ENCODE assay signal across 7 cellular contexts in genomic region chr16:53509906-53510703, GRCh38. TPM values are rescaled to one million over a fixed set of nuclear protein-coding genes. Genes with fewer than 3 reads are reported as not detected.
A peak's percentile ranks its signal among the peaks of the same experiment; 100 is the strongest.
DNase-seq lines count a peak whose midpoint lies in the region; ATAC-seq and TF ChIP-seq lines count a peak whose summit lies in the region.

No MANE protein-coding gene starts in this region.

- peaks cover 31% of the 10 kb centered on the region for H3K4me1 Mint-ChIP-seq in activated T-cell treated with anti-CD3 and anti-CD28 coated beads, Interleukin-2, amount 50 U/mL, for 24 hours (ENCODE audit: low read depth)
- peaks cover 5% of the 10 kb centered on the region for H3K4me1 Mint-ChIP-seq in nephron

- H3K9ac ChIP-seq in ES-I3 (ENCODE audit: low read depth, low read length) (peak overlapping the region; percentile 10; the same call in 1 of the 2 replicates), fibroblast of lung (ENCODE audit: insufficient read depth, low read length) (no peak overlapping the region)

- H3K27ac Mint-ChIP-seq in activated T-cell treated with anti-CD3 and anti-CD28 coated beads, Interleukin-2, amount 50 U/mL, for 24 hours = no peak overlapping the region
- H3K27ac Mint-ChIP-seq in nephron = peak overlapping the region; percentile 38 to 74 (median 45)

- no peaks in the 10 kb centered on the region for H3K79me2 ChIP-seq in fibroblast of lung (ENCODE audit: control insufficient read depth, insufficient read depth, low read length)

- TF ChIP-seq CTCF in fibroblast of lung (conservative IDR thresholded peaks at IDR 0.05 in 1 of 2, IDR thresholded peaks at IDR 0.05 in 1 of 2; ENCODE audit: low read depth in 1 of 2, low read length in 2 of 2) (peak; percentile 96 to 98), nephron (IDR thresholded peaks at IDR 0.05; ENCODE audit: unreplicated experiment in 3 of 3) (peak; percentile 94 to 95 (median 95)), upper lobe of right lung (IDR thresholded peaks at IDR 0.05) (peak; percentile 99)

- no peak overlapping the region for H3K27ac ChIP-seq in fibroblast of lung (ENCODE audit: insufficient read depth, low read length)
- peak overlapping the region; percentile 69 for H3K27ac ChIP-seq in upper lobe of right lung

- no peaks in the 10 kb centered on the region for H3K27me3 Mint-ChIP-seq in activated T-cell treated with anti-CD3 and anti-CD28 coated beads, Interleukin-2, amount 50 U/mL, for 24 hours
- no peaks in the 10 kb centered on the region for H3K27me3 Mint-ChIP-seq in nephron (ENCODE audit: low read depth)

- H3K36me3 ChIP-seq in ES-I3 (ENCODE audit: insufficient read depth, low read length) (no peaks in the 10 kb centered on the region), fibroblast of lung (ENCODE audit: control insufficient read depth, insufficient read depth, low read length) (no peaks in the 10 kb centered on the region), upper lobe of right lung (no peaks in the 10 kb centered on the region)

- H3K27me3 ChIP-seq in fibroblast of lung (ENCODE audit: control insufficient read depth, insufficient read depth, low read length) (no peaks in the 10 kb centered on the region), upper lobe of right lung (no peaks in the 10 kb centered on the region)

- H3K4me3 Mint-ChIP-seq in activated T-cell treated with anti-CD3 and anti-CD28 coated beads, Interleukin-2, amount 50 U/mL, for 24 hours = peak overlapping the region; percentile 18
- H3K4me3 Mint-ChIP-seq in nephron = peak overlapping the region in 1 of 3 experiments; percentile 15

- H3K36me3 Mint-ChIP-seq in activated T-cell treated with anti-CD3 and anti-CD28 coated beads, Interleukin-2, amount 50 U/mL, for 24 hours (ENCODE audit: low read depth) = peaks cover 3% of the 10 kb centered on the region
- H3K36me3 Mint-ChIP-seq in nephron (ENCODE audit: low read depth) = no peaks in the 10 kb centered on the region

- H2AFZ ChIP-seq in fibroblast of lung (ENCODE audit: low read length) = peak overlapping the region; percentile 95

- H4K20me1 ChIP-seq in fibroblast of lung (ENCODE audit: control insufficient read depth, extremely low read depth, insufficient read depth, low read length) = no peaks in the 10 kb centered on the region

- H3K4me3 ChIP-seq in fibroblast of lung (replicated peaks in 1 of 4; ENCODE audit: control extremely low read depth in 1 of 4, insufficient read depth in 1 of 4, low read depth in 3 of 4, low read length in 4 of 4) (no peak overlapping the region), upper lobe of right lung (peak overlapping the region; percentile 14)

- H3K9me3 Mint-ChIP-seq in activated T-cell treated with anti-CD3 and anti-CD28 coated beads, Interleukin-2, amount 50 U/mL, for 24 hours = peaks cover 3% of the 10 kb centered on the region
- peaks cover 6% of the 10 kb centered on the region for H3K9me3 Mint-ChIP-seq in nephron

- DNase-seq in NCI-H69 (lab: John Stamatoyannopoulos, UW) (peak; percentile 60), fibroblast of lung (ENCODE audit: low read depth in 2 of 2) (peak; percentile 48 to 71), upper lobe of right lung (peak; percentile 78)
- DNase-seq in activated T-cell treated with anti-CD3 and anti-CD28 coated beads, Interleukin-2, amount 50 U/mL, for 24 hours = peak; percentile 73

- ATAC-seq in HG02610 (IDR thresholded peaks at IDR 0.05; ENCODE audit: unreplicated experiment) (peak; percentile 43), upper lobe of right lung (peak; percentile 86)

- H3K4me1 ChIP-seq in ES-I3 (ENCODE audit: insufficient read depth, low read length) = 0 out of 2 replicates have a peak, but pooled peaks cover 6% of the 10 kb centered on the region
- H3K4me1 ChIP-seq in fibroblast of lung (ENCODE audit: control insufficient read depth, extremely low read depth, insufficient read depth, low read length) = peaks cover 3% of the 10 kb centered on the region
- H3K4me1 ChIP-seq in upper lobe of right lung = peaks cover 12% of the 10 kb centered on the region

- peaks cover 3% of the 10 kb centered on the region for H3K9me3 ChIP-seq in ES-I3 (ENCODE audit: control insufficient read depth, insufficient read depth, low read length)
- H3K9me3 ChIP-seq in fibroblast of lung (ENCODE audit: control insufficient read depth, insufficient read depth, low read depth, low read length) = no peaks in the 10 kb centered on the region
- H3K9me3 ChIP-seq in upper lobe of right lung = no peaks in the 10 kb centered on the region

- intact Hi-C loops in upper lobe of right lung (cut with DNase I) = no loop called here

- peak overlapping the region; percentile 61 for H3K4me2 ChIP-seq in fibroblast of lung (ENCODE audit: extremely low read depth, insufficient read depth, low read length)

RNA-seq across cellular contexts. Expression of gene AKTIP, which starts 7.1 kb away (rescaled TPM):
- total RNA-seq in fibroblast of lung = 16.7 and 21.3 TPM in 2 replicates
- 23.2 and 28.0 TPM in 2 replicates for polyA plus RNA-seq in fibroblast of lung
- polyA plus RNA-seq in fibroblast of lung (2012) = 18.2 and 20.3 TPM in 2 replicates
- 2.1 and 8.1 TPM in 2 replicates for polyA minus RNA-seq in fibroblast of lung (ENCODE audit: low replicate concordance)
- 40.7 TPM for total RNA-seq in upper lobe of right lung
